ENCODE assay signal across 11 cellular contexts in genomic region chr7:73358590-73359275, GRCh38. TPM values are rescaled to one million over a fixed set of nuclear protein-coding genes. Genes with fewer than 3 reads are reported as not detected.
A peak's percentile ranks its signal among the peaks of the same experiment; 100 is the strongest.
DNase-seq lines count a peak whose midpoint lies in the region; ATAC-seq, FAIRE-seq and TF ChIP-seq lines count a peak whose summit lies in the region.
"Had no signal": no experiment of that assay in that cellular context is flagged by ENCODE, and none has a peak within 500 bp of the region (broad histone marks: within the 10 kb centered on the region; RNA-seq: fewer than 3 reads in every experiment).

No MANE protein-coding gene starts in this region.

- no peaks in the 10 kb centered on the region for H3K36me3 ChIP-seq in CD8-positive, alpha-beta T cell (ENCODE audit: insufficient read depth, low read length)
- H3K36me3 ChIP-seq in SJCRH30 (no peaks in the 10 kb centered on the region), keratinocyte (ENCODE audit: control insufficient read depth in 2 of 2, extremely low read depth in 1 of 2, insufficient read depth in 2 of 2, low read length in 2 of 2) (no peaks in the 10 kb centered on the region), skeletal muscle tissue (ENCODE audit: control insufficient read depth in 3 of 3, insufficient read depth in 3 of 3, low read length in 3 of 3) (no peaks in the 10 kb centered on the region)

- H3K36me3 Mint-ChIP-seq in CD8-positive, alpha-beta T cell, result no peaks in the 10 kb centered on the region
- H3K36me3 Mint-ChIP-seq: natural killer cell had no signal

- FAIRE-seq in keratinocyte (lab: Jason Lieb, UNC), result no peak

- no peak for DNase-seq in CD8-positive, alpha-beta T cell
- DNase-seq in SJCRH30 (no peak), keratinocyte (ENCODE audit: low read depth, low spot score) (no peak), NCI-H2029 treated with DMSO at 0.1 percent for 48 hours (lab: John Stamatoyannopoulos, UW) (no peak), foreskin fibroblast (no peak)
- DNase-seq in activated CD4-positive, alpha-beta T cell treated with anti-CD3 and anti-CD28 coated beads, Interleukin-2, amount 50 U/mL, for 4 hours, result no peak
- DNase-seq: natural killer cell had no signal

- peaks cover 3% of the 10 kb centered on the region for H3K4me1 Mint-ChIP-seq in CD8-positive, alpha-beta T cell (ENCODE audit: low read depth)

- peak overlapping the region; percentile 55 for H3K4me3 Mint-ChIP-seq in CD8-positive, alpha-beta T cell

- no peak for TF ChIP-seq CTCF in CD8-positive, alpha-beta T cell (IDR thresholded peaks at IDR 0.05)
- TF ChIP-seq CTCF in keratinocyte (optimal IDR thresholded peaks at IDR 0.05 in 1 of 3, IDR thresholded peaks at IDR 0.05 in 1 of 3, conservative IDR thresholded peaks at IDR 0.05 in 1 of 3; ENCODE audit: extremely low read depth in 1 of 3, insufficient read depth in 2 of 3, low read length in 3 of 3), result no peak
- no peak for TF ChIP-seq CTCF in foreskin fibroblast (IDR thresholded peaks at IDR 0.05; ENCODE audit: low read depth, low read length)

- no peaks in the 10 kb centered on the region for H3K79me2 ChIP-seq in keratinocyte (ENCODE audit: control insufficient read depth, insufficient read depth, low read length)

- H3K4me1 ChIP-seq in CD8-positive, alpha-beta T cell (ENCODE audit: insufficient read depth, low read length), result no peaks in the 10 kb centered on the region
- H3K4me1 ChIP-seq in SJCRH30, result peaks cover 20% of the 10 kb centered on the region
- H3K4me1 ChIP-seq in keratinocyte (ENCODE audit: control insufficient read depth, extremely low read depth, insufficient read depth, low read length), result no peaks in the 10 kb centered on the region
- peaks cover 4 to 13% (median 11%) of the 10 kb centered on the region in 3 donors for H3K4me1 ChIP-seq in skeletal muscle tissue (ENCODE audit: control insufficient read depth in 3 of 3, insufficient read depth in 3 of 3, low read length in 3 of 3)

- no peaks in the 10 kb centered on the region for H3K9me3 ChIP-seq in CD8-positive, alpha-beta T cell (ENCODE audit: low read length)
- H3K9me3 ChIP-seq in SJCRH30 (replicated peaks) (no peaks in the 10 kb centered on the region), keratinocyte (ENCODE audit: control insufficient read depth, low read depth, low read length) (no peaks in the 10 kb centered on the region), skeletal muscle tissue (ENCODE audit: control insufficient read depth in 3 of 3, low read length in 3 of 3) (no peaks in the 10 kb centered on the region)

- H3K27ac Mint-ChIP-seq in CD8-positive, alpha-beta T cell, result no peak overlapping the region

- H3K4me2 ChIP-seq in keratinocyte (ENCODE audit: control insufficient read depth, extremely low read depth, insufficient read depth, low read depth, low read length), result peak overlapping the region; percentile 69

- intact Hi-C loops in CD8-positive, alpha-beta T cell (cut with DNase I, micrococcal nuclease), result no loop called here

- H3K27me3 Mint-ChIP-seq in CD8-positive, alpha-beta T cell (ENCODE audit: low read depth), result no peaks in the 10 kb centered on the region

- H3K9ac ChIP-seq in keratinocyte (ENCODE audit: control insufficient read depth, extremely low read depth, insufficient read depth, low read length), result no peak overlapping the region
- H3K9ac ChIP-seq in skeletal muscle tissue (ENCODE audit: low read depth in 1 of 3, low read length in 3 of 3), result peak overlapping the region in 2 of 3 donors; percentile 63 to 85

- H3K9me1 ChIP-seq in keratinocyte (ENCODE audit: control insufficient read depth, extremely low read depth, insufficient read depth, low read length), result no peaks in the 10 kb centered on the region

- no peaks in the 10 kb centered on the region for H4K20me1 ChIP-seq in keratinocyte (ENCODE audit: control insufficient read depth, extremely low read depth, insufficient read depth, low read length)

- H3K27ac ChIP-seq in CD8-positive, alpha-beta T cell (ENCODE audit: low read depth, low read length), result no peak overlapping the region
- peak overlapping the region; percentile 85 for H3K27ac ChIP-seq in SJCRH30
- H3K27ac ChIP-seq in keratinocyte (ENCODE audit: control insufficient read depth, insufficient read depth, low read length), result no peak overlapping the region
- peak overlapping the region; percentile 63 for H3K27ac ChIP-seq in skeletal muscle tissue (ENCODE audit: low read depth, low read length)

- no peak overlapping the region for H2AFZ ChIP-seq in keratinocyte (ENCODE audit: control insufficient read depth, low read length)

- POLR2A ChIA-PET in CD8-positive, alpha-beta T cell (lab: Charles Lee), result no interaction called here

- no peak for ATAC-seq in CD8-positive, alpha-beta T cell
- ATAC-seq in GM18517 (IDR thresholded peaks at IDR 0.05; ENCODE audit: unreplicated experiment), result no peak
- ATAC-seq: activated CD4-positive, CD25-positive, alpha-beta regulatory T cell treated with anti-CD3 and anti-CD28 coated beads, Interleukin-2, amount 50 U/mL, for 24 hours had no signal

- no peaks in the 10 kb centered on the region for H3K27me3 ChIP-seq in CD8-positive, alpha-beta T cell (ENCODE audit: insufficient read depth, low read length)
- peaks cover 2% of the 10 kb centered on the region; the same call in 1 of the 2 replicates for H3K27me3 ChIP-seq in SJCRH30
- H3K27me3 ChIP-seq in keratinocyte (ENCODE audit: control insufficient read depth, extremely low read depth, insufficient read depth, low read length), result peaks cover 30% of the 10 kb centered on the region
- H3K27me3 ChIP-seq in skeletal muscle tissue (ENCODE audit: control insufficient read depth in 3 of 3, insufficient read depth in 3 of 3, low read length in 3 of 3), result no peaks in the 10 kb centered on the region

- dilution Hi-C loops in keratinocyte (cut with MboI; ENCODE audit: extremely low pct_ligation_motif_present, low sequenced_read_pairs), result no loop called here

- CTCF ChIA-PET in CD8-positive, alpha-beta T cell (lab: Charles Lee), result no interaction called here

- H3K9me3 Mint-ChIP-seq in CD8-positive, alpha-beta T cell, result no peaks in the 10 kb centered on the region
- H3K9me3 Mint-ChIP-seq: natural killer cell had no signal

- no peak overlapping the region for H3K4me3 ChIP-seq in CD8-positive, alpha-beta T cell (ENCODE audit: low read depth, low read length)
- H3K4me3 ChIP-seq in SJCRH30, result peak overlapping the region; percentile 52
- no peak overlapping the region for H3K4me3 ChIP-seq in keratinocyte (ENCODE audit: control insufficient read depth in 2 of 3, extremely low read depth in 1 of 3, insufficient read depth in 2 of 3, low read depth in 1 of 3, low read length in 3 of 3)
- peak overlapping the region; percentile 64 to 86 (median 74) for H3K4me3 ChIP-seq in skeletal muscle tissue (ENCODE audit: low read length in 3 of 3)
- H3K4me3 ChIP-seq in foreskin fibroblast (ENCODE audit: low read depth in 1 of 2, low read length in 2 of 2), result no peak overlapping the region

RNA-seq across cellular contexts. Expression of gene FKBP6, which starts 30.8 kb away (rescaled TPM):
- total RNA-seq in CD8-positive, alpha-beta T cell, result not detected
- not detected in 2 replicates for total RNA-seq in SJCRH30 (2014; rRNA removed; shearing (Covaris generic))
- not detected in 3 replicates for polyA plus RNA-seq in keratinocyte
- polyA plus RNA-seq in keratinocyte (2011; ENCODE audit: low read depth), result not detected
- polyA plus RNA-seq in keratinocyte (2011; cell fraction: cytosol; rRNA removed), result not detected in 2 replicates
- polyA plus RNA-seq in keratinocyte (2011; cell fraction: nucleus; rRNA removed), result not detected in 2 replicates
- not detected in 2 replicates for polyA plus RNA-seq in keratinocyte (2012; ENCODE audit: low replicate concordance)
- not detected in 3 replicates for polyA minus RNA-seq in keratinocyte
- not detected for polyA minus RNA-seq in keratinocyte (2011; cell fraction: cytosol; rRNA and poly(A)+ RNA removed)
- not detected in 2 replicates for polyA minus RNA-seq in keratinocyte (2011; cell fraction: nucleus; rRNA and poly(A)+ RNA removed)
- total RNA-seq in skeletal muscle tissue, result under 0.01 TPM
- total RNA-seq: HT1080, natural killer cell had no signal

RNA-seq across cellular contexts. Expression of gene TRIM50, which starts 30.9 kb away (rescaled TPM):
- not detected for total RNA-seq in CD8-positive, alpha-beta T cell
- total RNA-seq in SJCRH30 (2014; rRNA removed; shearing (Covaris generic)), result not detected in 2 replicates
- polyA plus RNA-seq in keratinocyte, result not detected in 3 replicates
- polyA plus RNA-seq in keratinocyte (2011; ENCODE audit: low read depth), result not detected
- polyA plus RNA-seq in keratinocyte (2011; cell fraction: cytosol; rRNA removed), result not detected in 2 replicates
- polyA plus RNA-seq in keratinocyte (2011; cell fraction: nucleus; rRNA removed), result not detected in 2 replicates
- polyA plus RNA-seq in keratinocyte (2012; ENCODE audit: low replicate concordance), result not detected in 2 replicates
- not detected in 3 replicates for polyA minus RNA-seq in keratinocyte
- polyA minus RNA-seq in keratinocyte (2011; cell fraction: cytosol; rRNA and poly(A)+ RNA removed), result not detected
- not detected in 2 replicates for polyA minus RNA-seq in keratinocyte (2011; cell fraction: nucleus; rRNA and poly(A)+ RNA removed)
- 0.52 TPM for total RNA-seq in skeletal muscle tissue
- total RNA-seq: HT1080, natural killer cell had no signal

RNA-seq across cellular contexts. Expression of gene NSUN5, which starts 50.1 kb away (rescaled TPM):
- total RNA-seq in CD8-positive, alpha-beta T cell, result 10 to 100 TPM; 34.8 to 39.8 TPM
- total RNA-seq in SJCRH30 (2014; rRNA removed; shearing (Covaris generic)), result 6.8 and 7.5 TPM in 2 replicates
- polyA plus RNA-seq in keratinocyte, result 16.8 to 20.4 TPM (median 20.2 TPM) in 3 replicates
- polyA plus RNA-seq in keratinocyte (2011; ENCODE audit: low read depth), result 5.1 TPM
- 11.1 and 21.0 TPM in 2 replicates for polyA plus RNA-seq in keratinocyte (2011; cell fraction: cytosol; rRNA removed)
- 29.7 and 39.6 TPM in 2 replicates for polyA plus RNA-seq in keratinocyte (2011; cell fraction: nucleus; rRNA removed)
- 20.5 and 23.8 TPM in 2 replicates for polyA plus RNA-seq in keratinocyte (2012; ENCODE audit: low replicate concordance)
- polyA minus RNA-seq in keratinocyte, result 13.0 to 19.0 TPM (median 18.0 TPM) in 3 replicates
- polyA minus RNA-seq in keratinocyte (2011; cell fraction: cytosol; rRNA and poly(A)+ RNA removed), result 24.2 TPM
- 19.5 and 22.1 TPM in 2 replicates for polyA minus RNA-seq in keratinocyte (2011; cell fraction: nucleus; rRNA and poly(A)+ RNA removed)
- total RNA-seq in skeletal muscle tissue, result 13.0 TPM

Comparison
In these comparisons a context has a peak if more than half of its experiments do, and no peak if none do; other contexts are left out.
1. H3K27ac ChIP-seq: peak in SJCRH30 (single experiment) and skeletal muscle tissue (single experiment); none in CD8-positive, alpha-beta T cell (single experiment) and keratinocyte (single experiment).
2. H3K4me3 ChIP-seq: peak in SJCRH30 (single experiment) and skeletal muscle tissue (3 of 3); none in CD8-positive, alpha-beta T cell (single experiment), keratinocyte (0 of 3) and foreskin fibroblast (0 of 2).